ENCODE assay signal across 8 cellular contexts in genomic region chr7:1176891-1177373, GRCh38. TPM values are rescaled to one million over a fixed set of nuclear protein-coding genes. Genes with fewer than 3 reads are reported as not detected.
DNase-seq lines count a peak whose midpoint lies in the region; ATAC-seq and TF ChIP-seq lines count a peak whose summit lies in the region.

No MANE protein-coding gene starts in this region.

- no peak overlapping the region for H2AFZ ChIP-seq in H9 (ENCODE audit: low read length)

- no peaks in the 10 kb centered on the region for H3K36me3 Mint-ChIP-seq in CD14-positive monocyte
- peaks cover 0 to 1% (median 0%) of the 10 kb centered on the region in 3 experiments; a peak in 1 of 7 replicates for H3K36me3 Mint-ChIP-seq in H9 (ENCODE audit: insufficient read depth in 1 of 3, low read depth in 3 of 3)
- no peaks in the 10 kb centered on the region for H3K36me3 Mint-ChIP-seq in activated T-cell treated with anti-CD3 and anti-CD28 coated beads, Interleukin-2, amount 50 U/mL, for 4 hours (ENCODE audit: insufficient read depth)

- DNase-seq in CD14-positive monocyte (ENCODE audit: low spot score) (peak; percentile 66), H9 (peak; percentile 76), Peyer's patch (peak; percentile 71 to 86 (median 85)), fibroblast of the aortic adventitia (ENCODE audit: low read depth) (peak; percentile 50), prostate gland (ENCODE audit: low spot score) (no peak)
- DNase-seq in activated T-cell treated with anti-CD3 and anti-CD28 coated beads, Interleukin-2, amount 50 U/mL, for 4 hours, result peak; percentile 76

- no peak for TF ChIP-seq CTCF in CD14-positive monocyte (IDR thresholded peaks at IDR 0.05)
- TF ChIP-seq CTCF in H9 (conservative IDR thresholded peaks at IDR 0.05), result peak; percentile 77
- TF ChIP-seq CTCF in Peyer's patch (IDR thresholded peaks at IDR 0.05), result peak; percentile 5 to 74 (median 54)
- TF ChIP-seq CTCF in fibroblast of the aortic adventitia (IDR thresholded peaks at IDR 0.05; ENCODE audit: insufficient read depth, low read length), result peak; percentile 68
- TF ChIP-seq CTCF in prostate gland (IDR thresholded peaks at IDR 0.05), result peak in 3 of 4 experiments; percentile 20 to 46 (median 26)

- H3K27me3 Mint-ChIP-seq in CD14-positive monocyte (ENCODE audit: low read depth in 3 of 3) (peaks cover 5 to 11% (median 6%) of the 10 kb centered on the region in 3 donors), H9 (ENCODE audit: low read depth) (peaks cover 17% of the 10 kb centered on the region)
- peaks cover 22% of the 10 kb centered on the region for H3K27me3 Mint-ChIP-seq in activated T-cell treated with anti-CD3 and anti-CD28 coated beads, Interleukin-2, amount 50 U/mL, for 4 hours (ENCODE audit: low read depth)

- no peak overlapping the region for H2BK20ac ChIP-seq in H9 (ENCODE audit: low read depth, low read length, poor library complexity, severe bottlenecking)

- no peak overlapping the region for H2BK120ac ChIP-seq in H9 (ENCODE audit: low read depth, low read length, poor library complexity, severe bottlenecking)

- no CpG with 5 or more reads among the region's 22 CpGs for WGBS in H9 (ENCODE audit: extremely low coverage, insufficient read length, low lambda C conversion rate)
- 56% methylated on average over 22 of the region's 22 CpGs for WGBS in prostate gland

- no peaks in the 10 kb centered on the region for H4K20me1 ChIP-seq in H9 (ENCODE audit: control insufficient read depth, insufficient read depth, insufficient read length)

- H4K91ac ChIP-seq in H9 (ENCODE audit: insufficient read length, low read depth, low read length), result no peak overlapping the region

- H3K36me3 ChIP-seq in Peyer's patch (no peaks in the 10 kb centered on the region), prostate gland (no peaks in the 10 kb centered on the region)

- no peak overlapping the region for H3K14ac ChIP-seq in H9 (ENCODE audit: insufficient read depth, low read length)

- no peak overlapping the region for H2BK15ac ChIP-seq in H9 (ENCODE audit: low read depth, low read length)

- H3K79me2 ChIP-seq in H9 (ENCODE audit: insufficient read depth, low read length), result no peaks in the 10 kb centered on the region

- no peak overlapping the region for H4K8ac ChIP-seq in H9 (replicated peaks; ENCODE audit: insufficient read length, low read depth, low read length)

- TF ChIP-seq POLR2A in Peyer's patch (IDR thresholded peaks at IDR 0.05), result no peak
- no peak for TF ChIP-seq POLR2A in prostate gland (IDR thresholded peaks at IDR 0.05)

- H3K27ac Mint-ChIP-seq in CD14-positive monocyte (peak overlapping the region in 1 of 7 donors; percentile 70), H9 (no peak overlapping the region)

- no peak overlapping the region for H3K23ac ChIP-seq in H9 (ENCODE audit: insufficient read length, low read depth, low read length)

- H2BK12ac ChIP-seq in H9 (ENCODE audit: insufficient read length, low read depth, low read length), result no peak overlapping the region

- no peak overlapping the region for H2BK5ac ChIP-seq in H9 (ENCODE audit: insufficient read length, low read length)

- no peak overlapping the region for H3K4me2 ChIP-seq in H9 (ENCODE audit: insufficient read depth, insufficient read length, low read length)

- H3K18ac ChIP-seq in H9 (ENCODE audit: insufficient read length, low read depth, low read length), result no peak overlapping the region

- H3K4me1 Mint-ChIP-seq in CD14-positive monocyte (peaks cover 21% of the 10 kb centered on the region), H9 (peaks cover 0 to 2% of the 10 kb centered on the region in 2 experiments; a peak in 1 of 4 replicates)
- H3K4me1 Mint-ChIP-seq in activated T-cell treated with anti-CD3 and anti-CD28 coated beads, Interleukin-2, amount 50 U/mL, for 4 hours (ENCODE audit: low read depth), result peaks cover 11% of the 10 kb centered on the region

- H3K4ac ChIP-seq in H9 (ENCODE audit: low read depth, low read length), result no peak overlapping the region

- no peak overlapping the region for H2AK5ac ChIP-seq in H9 (ENCODE audit: insufficient read length, low read length)

- intact Hi-C loops in CD14-positive monocyte (cut with micrococcal nuclease) (loop anchor here in 1 of 2 donors (2.0 to 5.0 kb wide), 2 partner anchors 90 to 185 kb away; no protein-coding TSS in a partner anchor), prostate gland (cut with DNase I) (loop anchor here (5.0 kb wide), 1 partner anchor 90 kb away; the partner anchor contains the start of gene GPER1)

- no peaks in the 10 kb centered on the region for H3K9me3 ChIP-seq in H9 (ENCODE audit: control insufficient read depth, low read depth, low read length)
- H3K9me3 ChIP-seq in Peyer's patch, result no peaks in the 10 kb centered on the region
- no peaks in the 10 kb centered on the region for H3K9me3 ChIP-seq in prostate gland

- no peaks in the 10 kb centered on the region for H3K23me2 ChIP-seq in H9 (ENCODE audit: insufficient read length, low read depth, low read length, poor library complexity, severe bottlenecking)

- H3K4me3 ChIP-seq in Peyer's patch (peak overlapping the region in 1 of 4 donors; percentile 40), fibroblast of the aortic adventitia (ENCODE audit: low read depth, low read length) (no peak overlapping the region), prostate gland (no peak overlapping the region)

- H3K27me3 ChIP-seq in H9 (ENCODE audit: insufficient read depth, low read length) (no peaks in the 10 kb centered on the region), Peyer's patch (no peaks in the 10 kb centered on the region), prostate gland (replicated peaks; ENCODE audit: insufficient read depth) (no peaks in the 10 kb centered on the region)

- H3K4me1 ChIP-seq in H9 (ENCODE audit: insufficient read depth, low read length) (no peaks in the 10 kb centered on the region), Peyer's patch (peaks cover 3 to 9% (median 7%) of the 10 kb centered on the region in 4 donors), prostate gland (replicated peaks) (no peaks in the 10 kb centered on the region)

- no peak overlapping the region for H3K9ac ChIP-seq in H9 (ENCODE audit: extremely low read depth, insufficient read length, low read length)

- peaks cover 0 to 16% (median 10%) of the 10 kb centered on the region in 7 donors for H3K9me3 Mint-ChIP-seq in CD14-positive monocyte
- peaks cover 18 to 19% of the 10 kb centered on the region in 2 experiments for H3K9me3 Mint-ChIP-seq in H9
- H3K9me3 Mint-ChIP-seq in activated T-cell treated with anti-CD3 and anti-CD28 coated beads, Interleukin-2, amount 50 U/mL, for 4 hours, result no peaks in the 10 kb centered on the region

- ATAC-seq in activated T-cell treated with anti-CD3 and anti-CD28 coated beads, Interleukin-2, amount 50 U/mL, for 4 hours, result peak; percentile 60 to 74
- ATAC-seq in GM19035 (IDR thresholded peaks at IDR 0.05; ENCODE audit: unreplicated experiment) (no peak), HG03097 (IDR thresholded peaks at IDR 0.05; ENCODE audit: low FRiP score, unreplicated experiment) (no peak)

- no peaks in the 10 kb centered on the region for H3K79me1 ChIP-seq in H9 (ENCODE audit: insufficient read depth, low read depth, low read length, poor library complexity, severe bottlenecking)

- H3K4me3 Mint-ChIP-seq in CD14-positive monocyte (peak overlapping the region in 1 of 2 donors; percentile 39), H9 (peak overlapping the region in 1 of 2 experiments; percentile 26; a peak in 1 of 5 replicates)
- peak overlapping the region; percentile 37 for H3K4me3 Mint-ChIP-seq in activated T-cell treated with anti-CD3 and anti-CD28 coated beads, Interleukin-2, amount 50 U/mL, for 4 hours

- no peak overlapping the region for H3T11ph ChIP-seq in H9 (ENCODE audit: low read length)

- H3K56ac ChIP-seq in H9 (ENCODE audit: insufficient read length, low read depth, low read length), result no peak overlapping the region

- H4K5ac ChIP-seq in H9 (ENCODE audit: insufficient read length, low read depth, low read length), result no peak overlapping the region

- H3K27ac ChIP-seq in H9 (ENCODE audit: insufficient read length, low read depth, low read length) (no peak overlapping the region), Peyer's patch (peak overlapping the region in 2 of 4 donors; percentile 49), prostate gland (no peak overlapping the region)

RNA-seq across cellular contexts. Expression of gene ZFAND2A, which starts 16.9 kb away (rescaled TPM):
- 10 to 100 TPM; 30.6 to 35.1 TPM for polyA plus RNA-seq in CD14-positive monocyte
- total RNA-seq in H9 (2021) (11.1 and 13.7 TPM in 2 replicates), Peyer's patch (10 to 100 TPM; 16.0 to 30.5 (median 24.8) TPM), fibroblast of the aortic adventitia (ENCODE audit: low replicate concordance) (14.6 and 16.6 TPM in 2 replicates), prostate gland (10 to 100 TPM; 25.0 to 36.3 TPM)
- 10 to 100 TPM; 19.3 to 25.0 (median 22.3) TPM for total RNA-seq in activated T-cell treated with anti-CD3 and anti-CD28 coated beads, Interleukin-2, amount 50 U/mL, for 4 hours

RNA-seq across cellular contexts. Expression of gene UNCX, which starts 55.7 kb away (rescaled TPM):
- polyA plus RNA-seq in CD14-positive monocyte, result not detected
- total RNA-seq in H9 (2021), result not detected in 2 replicates
- total RNA-seq in Peyer's patch, result not detected
- total RNA-seq in activated T-cell treated with anti-CD3 and anti-CD28 coated beads, Interleukin-2, amount 50 U/mL, for 4 hours, result not detected
- total RNA-seq in fibroblast of the aortic adventitia (ENCODE audit: low replicate concordance), result not detected in 2 replicates
- not detected for total RNA-seq in prostate gland

Comparison
In these comparisons a context has a peak if more than half of its experiments do, and no peak if none do; other contexts are left out.
1. ATAC-seq: peak in activated T-cell treated with anti-CD3 and anti-CD28 coated beads, Interleukin-2, amount 50 U/mL, for 4 hours (2 of 2); none in GM19035 (single experiment) and HG03097 (single experiment).